8 cellular contexts compared by ENCODE assay signal in genomic region chr12:63150255-63151060, GRCh38. TPM values are rescaled to one million over a fixed set of nuclear protein-coding genes. Genes with fewer than 3 reads are reported as not detected.
A peak's percentile ranks its signal among the peaks of the same experiment; 100 is the strongest.
DNase-seq lines count a peak whose midpoint lies in the region; ATAC-seq, FAIRE-seq and TF ChIP-seq lines count a peak whose summit lies in the region.

No MANE protein-coding gene starts in this region.

- H3K4me3 Mint-ChIP-seq in Calu3 (ENCODE audit: low read depth, unreplicated experiment) = peak overlapping the region; percentile 81

- ATAC-seq in omental fat pad (ENCODE audit: low FRiP score) (peak; percentile 63), HG02571 (IDR thresholded peaks at IDR 0.05; ENCODE audit: unreplicated experiment) (no peak)
- ATAC-seq in activated CD4-positive, CD25-positive, alpha-beta regulatory T cell treated with anti-CD3 and anti-CD28 coated beads, Interleukin-2, amount 50 U/mL, for 24 hours = no peak

- no peak for TF ChIP-seq CTCF in Calu3 (IDR thresholded peaks at IDR 0.05; ENCODE audit: unreplicated experiment)
- no peak for TF ChIP-seq CTCF in omental fat pad (IDR thresholded peaks at IDR 0.05)

- H3K36me3 Mint-ChIP-seq in Calu3 (ENCODE audit: insufficient read depth, unreplicated experiment) = peaks cover 15% of the 10 kb centered on the region

- H3K27ac Mint-ChIP-seq in Calu3 (ENCODE audit: unreplicated experiment) = no peak overlapping the region

- H3K9me3 Mint-ChIP-seq in Calu3 (ENCODE audit: low read depth, unreplicated experiment) = peaks cover 2% of the 10 kb centered on the region

- intact Hi-C loops in Calu3 (cut with micrococcal nuclease; ENCODE audit: unreplicated experiment) = loop anchor here (5.0 kb wide), 1 partner anchor 652 kb away; no protein-coding TSS in a partner anchor

- CTCF ChIA-PET in Calu3 (lab: Charles Lee) = interaction anchor here (1.3 to 2.4 kb wide), 2 partner anchors 115 to 126 kb away, joined by 4 to 20 read pairs; no protein-coding TSS in a partner anchor

- BruUV-seq in Calu3 (replicated peaks; lab: Mats Ljungman, UMichigan) = no TSS peak

- no peak for FAIRE-seq in urothelium cell line (lab: Jason Lieb, UNC)

- peaks cover 8% of the 10 kb centered on the region for H3K4me1 Mint-ChIP-seq in Calu3 (ENCODE audit: low read depth, unreplicated experiment)

- DNase-seq in Calu3 (peak; percentile 56), NCI-H748 treated with DMSO at 0.1 percent for 48 hours (lab: John Stamatoyannopoulos, UW) (peak; percentile 14), glomerular visceral epithelial cell (ENCODE audit: extremely low spot score) (peak; percentile 1), omental fat pad (ENCODE audit: low spot score) (no peak), urothelium cell line (ENCODE audit: low spot score) (no peak), dedifferentiated amniotic fluid mesenchymal stem cell (ENCODE audit: extremely low spot score) (no peak)

- H3K27me3 Mint-ChIP-seq in Calu3 (ENCODE audit: unreplicated experiment) = no peaks in the 10 kb centered on the region

RNA-seq across cellular contexts. Expression of gene AVPR1A, which starts 0.5 kb away (rescaled TPM):
- total RNA-seq in Calu3 (2022) = 0.66 and 0.98 TPM in 2 replicates
- total RNA-seq in omental fat pad = 10 to 100 TPM; 24.4 to 59.0 (median 41.0) TPM

Comparison
In these comparisons a context has a peak if more than half of its experiments do, and no peak if none do; other contexts are left out.
1. DNase-seq: peak in Calu3 (single experiment), NCI-H748 treated with DMSO at 0.1 percent for 48 hours (single experiment) and glomerular visceral epithelial cell (single experiment); none in omental fat pad (single experiment), urothelium cell line (single experiment) and dedifferentiated amniotic fluid mesenchymal stem cell (single experiment).
2. RNA of gene AVPR1A, which starts 0.5 kb away (total RNA-seq): 24.4 to 59.0 TPM in omental fat pad; 0.66 to 0.98 TPM in Calu3; every median in the first group is over 10 times any median in the second.